In the genomic region with DNA sequence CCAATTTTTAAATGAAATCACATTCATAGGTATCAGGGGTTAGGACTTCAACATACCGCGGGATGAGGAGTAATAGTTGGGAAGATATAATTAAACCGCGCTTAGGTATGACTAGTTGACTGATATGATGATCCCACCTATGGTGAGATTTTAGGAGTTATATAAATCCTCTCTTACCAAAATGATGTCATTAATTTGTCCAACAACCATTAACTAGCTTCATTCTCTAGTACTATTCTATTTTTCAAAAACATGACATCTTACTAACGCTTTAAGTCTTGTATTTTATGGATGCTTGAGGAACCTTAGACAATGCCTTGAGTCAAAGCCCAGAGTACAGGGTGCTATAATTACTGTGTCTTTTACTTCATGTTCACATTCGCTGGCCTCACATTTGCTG, we compare ENCODE assay signal across 27 cellular contexts.
"Had no signal": no experiment of that assay in that cellular context is flagged by ENCODE, and none has a peak within 500 bp of the region (broad histone marks: within the 10 kb centered on the region; RNA-seq: fewer than 3 reads in every experiment).

No MANE protein-coding gene starts in this region.

- FAIRE-seq: urothelium cell line had no signal

- ATAC-seq: stimulated activated effector memory CD8-positive, alpha-beta T cell treated with anti-CD3 and anti-CD28 coated beads, Interleukin-12 subunit alpha, Interleukin-12 subunit beta, amount 100 ng/mL, for 72 hours; stimulated activated memory B cell treated with anti-CD40 and anti-IgM and Interleukin-4, amounts not matched to agents 10 μg/mL and 1 μg/mL and 100 μg/mL, for 72 hours; stimulated activated naive B cell treated with anti-CD40 and anti-IgM and Interleukin-4, amounts not matched to agents 10 μg/mL and 1 μg/mL and 100 μg/mL, for 72 hours; stimulated activated naive CD8-positive, alpha-beta T cell treated with anti-CD3 and anti-CD28 coated beads, Interleukin-15, amount 100 ng/mL, for 72 hours; stimulated activated naive CD8-positive, alpha-beta T cell treated with anti-CD3 and anti-CD28 coated beads, Interleukin-15, Interleukin-2, amounts not matched to agents 100 U/mL and 50 U/mL, for 24 hours; upper lobe of right lung had no signal

- DNase-seq: stimulated activated CD4-positive, alpha-beta T cell treated with anti-CD3 and anti-CD28 coated beads, Interleukin-2, amount 100 ng/mL, for 48 hours; stimulated activated CD4-positive, alpha-beta T cell treated with anti-CD3 and anti-CD28 coated beads, Interleukin-4, amount 100 ng/mL, for 1 hour; stimulated activated CD4-positive, alpha-beta T cell treated with anti-CD3 and anti-CD28 coated beads, Interleukin-4, amount 100 ng/mL, for 24 hours; stimulated activated CD4-positive, alpha-beta T cell treated with anti-CD3 and anti-CD28 coated beads, Interleukin-4, amount 100 ng/mL, for 4 hours; stimulated activated CD8-positive, alpha-beta memory T cell treated with anti-CD3 and anti-CD28 coated beads, Interleukin-4, amount 100 ng/mL, for 48 hours; stimulated activated naive B cell treated with anti-CD40 and anti-IgM and Interleukin-4, amounts not matched to agents 10 μg/mL and 1 μg/mL and 100 μg/mL, for 72 hours; stimulated activated naive CD4-positive, alpha-beta T cell; stimulated activated naive CD4-positive, alpha-beta T cell treated with Interleukin-2 at 50 U/mL for 16 hours; stimulated activated naive CD8-positive, alpha-beta T cell treated with anti-CD3 and anti-CD28 coated beads, Interleukin-15, amount 100 ng/mL, for 72 hours; stimulated activated naive CD8-positive, alpha-beta T cell treated with anti-CD3 and anti-CD28 coated beads, Interleukin-15, Interleukin-2, amounts not matched to agents 100 U/mL and 50 U/mL, for 24 hours; stomach; substantia nigra; testis; thyroid gland; tibial artery; transverse colon; trophoblast cell; upper lobe of right lung; uterus had no signal

- H3K27ac ChIP-seq: stomach, suprapubic skin, testis, thoracic aorta, thyroid gland, tibial artery, tibial nerve, transverse colon, upper lobe of left lung, upper lobe of right lung, uterus, vagina had no signal

- H3K9me3 ChIP-seq: stomach, suprapubic skin, testis, thoracic aorta, thyroid gland, tibial artery, tibial nerve, transverse colon, upper lobe of left lung, upper lobe of right lung, uterus, vagina had no signal

- H3K4me1 ChIP-seq: stomach, suprapubic skin, testis, thyroid gland, tibial artery, tibial nerve, transverse colon, upper lobe of left lung, upper lobe of right lung, uterus, vagina had no signal

- H3K27me3 ChIP-seq: stomach, suprapubic skin, testis, thyroid gland, tibial artery, tibial nerve, transverse colon, upper lobe of left lung, upper lobe of right lung, uterus, vagina had no signal

- H3K4me3 ChIP-seq: stomach, suprapubic skin, testis, thoracic aorta, thyroid gland, tibial artery, tibial nerve, transverse colon, upper lobe of left lung, upper lobe of right lung, uterus, vagina had no signal

- H3K36me3 ChIP-seq: stomach, suprapubic skin, thoracic aorta, thyroid gland, tibial artery, tibial nerve, transverse colon, upper lobe of left lung, upper lobe of right lung, uterus, vagina had no signal
